Comparison of ENCODE assay signal across 8 cellular contexts in the genomic region with DNA sequence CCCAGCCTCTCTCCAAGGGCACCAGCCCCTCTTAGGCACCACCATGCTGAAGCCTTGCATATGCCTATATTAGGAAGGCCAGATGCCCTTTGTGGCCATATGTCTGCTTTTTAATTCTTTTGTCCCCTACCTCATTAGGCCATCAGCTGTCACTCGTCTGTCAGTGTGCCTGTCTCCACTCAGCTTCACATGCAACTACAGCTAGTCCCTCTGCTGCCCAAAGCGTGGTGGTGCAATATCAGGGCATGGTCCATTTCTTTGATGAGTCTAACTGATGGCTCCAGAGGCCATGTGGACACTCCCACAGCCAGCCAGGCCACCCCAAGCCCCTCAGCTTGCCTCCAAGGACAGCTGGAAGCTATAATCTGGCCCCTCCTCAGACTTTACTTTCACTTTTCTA. TPM values are rescaled to one million over a fixed set of nuclear protein-coding genes. Genes with fewer than 3 reads are reported as not detected.
DNase-seq lines count a peak whose midpoint lies in the region; ATAC-seq and TF ChIP-seq lines count a peak whose summit lies in the region.

No MANE protein-coding gene starts in this region.

- DNase-seq in A673 (ENCODE audit: low spot score) (peak; percentile 63), GM06990 (ENCODE audit: extremely low read depth, insufficient read length) (no peak), NCI-H82 treated with DMSO at 0.1 percent for 48 hours (lab: John Stamatoyannopoulos, UW; ENCODE audit: unreplicated experiment) (peak; percentile 77), choroid plexus epithelial cell (ENCODE audit: low read depth) (no peak), colonic mucosa (no peak)
- no peak for DNase-seq in stimulated activated CD4-positive, alpha-beta T cell treated with anti-CD3 and anti-CD28 coated beads, Interleukin-12 subunit alpha, Interleukin-12 subunit beta, amount 100 ng/mL, for 4 hours

- H3K4me3 ChIP-seq in A673 (ENCODE audit: low read depth, low read length, poor library complexity, severe bottlenecking): no peak overlapping the region
- H3K4me3 ChIP-seq in GM06990 (replicated peaks; ENCODE audit: low read depth, low read length): no peak overlapping the region
- H3K4me3 ChIP-seq in choroid plexus epithelial cell (ENCODE audit: low read depth, low read length): no peak overlapping the region
- no peak overlapping the region for H3K4me3 ChIP-seq in parathyroid adenoma (ENCODE audit: low read depth, low read length)
- no peak overlapping the region for H3K4me3 ChIP-seq in colonic mucosa

- H3K4me1 ChIP-seq in A673 (ENCODE audit: insufficient read depth, low read length, poor library complexity, severe bottlenecking): peaks cover 26% of the 10 kb centered on the region
- peaks cover 16% of the 10 kb centered on the region for H3K4me1 ChIP-seq in parathyroid adenoma
- no peaks in the 10 kb centered on the region for H3K4me1 ChIP-seq in colonic mucosa

- no peak overlapping the region for H2AFZ ChIP-seq in parathyroid adenoma

- peaks cover 18% of the 10 kb centered on the region for H3K79me2 ChIP-seq in parathyroid adenoma

- POLR2A ChIA-PET in A673 (lab: Charles Lee; ENCODE audit: low non-redundant PET): no interaction called here

- H3K9ac ChIP-seq in parathyroid adenoma: no peak overlapping the region
- H3K9ac ChIP-seq in colonic mucosa (ENCODE audit: low read depth in 2 of 2, low read length in 2 of 2): peak overlapping the region in 1 of 2 donors; percentile 1

- H3K9me3 ChIP-seq in A673 (ENCODE audit: low read depth, low read length, poor library complexity, severe bottlenecking) (no peaks in the 10 kb centered on the region), parathyroid adenoma (ENCODE audit: control insufficient read depth, low read length) (no peaks in the 10 kb centered on the region), colonic mucosa (no peaks in the 10 kb centered on the region)

- BruUV-seq in A673 (replicated peaks; lab: Mats Ljungman, UMichigan): no TSS peak

- TF ChIP-seq CTCF in A673 (conservative IDR thresholded peaks at IDR 0.05; ENCODE audit: low read depth, low read length): peak; percentile 46
- TF ChIP-seq CTCF in GM06990 (IDR thresholded peaks at IDR 0.05; ENCODE audit: insufficient read depth, low read length, poor library complexity, severe bottlenecking): peak; percentile 39
- peak; percentile 67 for TF ChIP-seq CTCF in choroid plexus epithelial cell (conservative IDR thresholded peaks at IDR 0.05; ENCODE audit: low read depth, low read length)
- peak; percentile 28 for TF ChIP-seq CTCF in parathyroid adenoma (IDR thresholded peaks at IDR 0.05)
- TF ChIP-seq CTCF in colonic mucosa (IDR thresholded peaks at IDR 0.05): no peak

- H3K36me3 ChIP-seq in A673 (ENCODE audit: insufficient read depth, low read length, poor library complexity, severe bottlenecking) (no peaks in the 10 kb centered on the region), GM06990 (ENCODE audit: control insufficient read depth, insufficient read depth, low read length) (no peaks in the 10 kb centered on the region), parathyroid adenoma (ENCODE audit: control insufficient read depth, insufficient read depth, low read length) (no peaks in the 10 kb centered on the region), colonic mucosa (no peaks in the 10 kb centered on the region)

- H3K27me3 ChIP-seq in A673 (replicated peaks; ENCODE audit: insufficient read depth, low read depth, low read length, poor library complexity): no peaks in the 10 kb centered on the region
- no peaks in the 10 kb centered on the region for H3K27me3 ChIP-seq in GM06990 (replicated peaks; ENCODE audit: control insufficient read depth, insufficient read depth, low read length)
- H3K27me3 ChIP-seq in parathyroid adenoma (ENCODE audit: control insufficient read depth, insufficient read depth, low read length): no peaks in the 10 kb centered on the region
- H3K27me3 ChIP-seq in colonic mucosa: no peaks in the 10 kb centered on the region

- H3K4me2 ChIP-seq in parathyroid adenoma (ENCODE audit: low read length): no peak overlapping the region

- intact Hi-C loops in A673 (cut with micrococcal nuclease; ENCODE audit: unreplicated experiment) (loop anchor here (2.0 kb wide), 1 partner anchor 75 kb away; no protein-coding TSS in a partner anchor), colonic mucosa (cut with DNase I) (no loop called here)

- CTCF ChIA-PET in A673 (lab: Charles Lee): interaction anchor here (0.6 to 1.0 kb wide), 2 partner anchors 16 to 20 kb away, joined by 3 to 8 read pairs; no protein-coding TSS in a partner anchor

- H3K27ac ChIP-seq in A673 (ENCODE audit: low read depth, low read length, poor library complexity, severe bottlenecking) (no peak overlapping the region), parathyroid adenoma (no peak overlapping the region), colonic mucosa (no peak overlapping the region)

- ATAC-seq in GM21529 (IDR thresholded peaks at IDR 0.05; ENCODE audit: unreplicated experiment): no peak

RNA-seq across cellular contexts. Expression of a gene that starts 36.3 kb away (rescaled TPM):
- total RNA-seq in A673 (2021): 26.6 and 36.6 TPM in 2 replicates
- total RNA-seq in colonic mucosa: 100 to 1,000 TPM in 1 of 2 donors, 10 to 100 TPM in 1; 63.3 to 112 TPM

Comparison
In these comparisons a context has a peak if more than half of its experiments do, and no peak if none do; other contexts are left out.
1. DNase-seq: peak in A673 (single experiment) and NCI-H82 treated with DMSO at 0.1 percent for 48 hours (single experiment); none in GM06990 (single experiment), choroid plexus epithelial cell (single experiment), colonic mucosa (single experiment) and stimulated activated CD4-positive, alpha-beta T cell treated with anti-CD3 and anti-CD28 coated beads, Interleukin-12 subunit alpha, Interleukin-12 subunit beta, amount 100 ng/mL, for 4 hours (single experiment).